In the genomic region with DNA sequence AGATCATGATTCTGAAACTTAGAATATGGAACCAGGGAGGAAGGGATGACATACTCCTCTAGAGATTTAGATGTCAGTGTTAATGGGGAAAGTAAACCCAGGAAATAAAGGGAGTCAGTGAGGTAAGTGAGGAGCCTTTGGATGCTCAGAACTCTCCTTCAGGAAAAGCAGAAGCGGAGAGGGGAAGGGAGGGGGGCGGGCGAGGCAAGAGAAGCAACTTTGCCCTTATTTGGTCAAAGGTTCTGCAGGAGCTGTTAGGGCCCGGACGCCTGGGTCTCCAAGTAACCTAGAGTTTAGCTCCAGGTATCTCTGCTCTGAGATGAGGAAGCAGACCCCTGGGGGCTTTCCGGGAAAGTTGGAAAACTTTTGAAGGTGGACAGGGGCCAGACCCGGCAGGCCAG, we compare ENCODE assay signal across 8 cellular contexts. TPM values are rescaled to one million over a fixed set of nuclear protein-coding genes. Genes with fewer than 3 reads are reported as not detected.
DNase-seq lines count a peak whose midpoint lies in the region; ATAC-seq and TF ChIP-seq lines count a peak whose summit lies in the region.

No MANE protein-coding gene starts in this region.

- peak overlapping the region; percentile 98 for H3K9ac ChIP-seq in DND-41 (ENCODE audit: low read depth, low read length)

- TF ChIP-seq CTCF in DND-41 (IDR thresholded peaks at IDR 0.05; ENCODE audit: borderline replicate concordance, extremely low read depth, low read length, poor library complexity, severe bottlenecking) (no peak), NB4 (IDR thresholded peaks at IDR 0.05; ENCODE audit: low read depth, low read length) (no peak)

- no peaks in the 10 kb centered on the region for H3K27me3 Mint-ChIP-seq in central memory CD8-positive, alpha-beta T cell
- H3K27me3 Mint-ChIP-seq in naive thymus-derived CD4-positive, alpha-beta T cell = peaks cover 0 to 2% (median 0%) of the 10 kb centered on the region in 5 donors

- H3K4me3 Mint-ChIP-seq in central memory CD8-positive, alpha-beta T cell = peak overlapping the region; percentile 94
- H3K4me3 Mint-ChIP-seq in naive thymus-derived CD4-positive, alpha-beta T cell = peak overlapping the region; percentile 92 to 100 (median 96)

- peaks cover 61% of the 10 kb centered on the region for H3K36me3 ChIP-seq in DND-41 (ENCODE audit: insufficient read depth, low read length)
- peaks cover 14 to 46% (median 16%) of the 10 kb centered on the region in 3 experiments for H3K36me3 ChIP-seq in naive thymus-derived CD4-positive, alpha-beta T cell (ENCODE audit: control insufficient read depth in 2 of 3, insufficient read depth in 3 of 3, low read length in 3 of 3)

- H3K27ac Mint-ChIP-seq in central memory CD8-positive, alpha-beta T cell (ENCODE audit: low read depth) = peak overlapping the region; percentile 77
- peak overlapping the region; percentile 70 to 98 (median 93) for H3K27ac Mint-ChIP-seq in naive thymus-derived CD4-positive, alpha-beta T cell

- H3K4me3 ChIP-seq in DND-41 (ENCODE audit: low read depth in 1 of 2, low read length in 2 of 2) = peak overlapping the region; percentile 72 to 91; a peak in 3 of 4 replicates
- peak overlapping the region; percentile 95 for H3K4me3 ChIP-seq in NB4 (ENCODE audit: low read depth, low read length)
- peak overlapping the region; percentile 98 for H3K4me3 ChIP-seq in naive thymus-derived CD4-positive, alpha-beta T cell (ENCODE audit: low read length)

- no peaks in the 10 kb centered on the region for H3K9me3 Mint-ChIP-seq in central memory CD8-positive, alpha-beta T cell
- H3K9me3 Mint-ChIP-seq in naive thymus-derived CD4-positive, alpha-beta T cell = peaks cover 0 to 5% (median 0%) of the 10 kb centered on the region in 11 donors

- H3K4me1 ChIP-seq in DND-41 (ENCODE audit: insufficient read depth, low read length) = peaks cover 74% of the 10 kb centered on the region
- peaks cover 46 to 54% of the 10 kb centered on the region in 2 donors for H3K4me1 ChIP-seq in naive thymus-derived CD4-positive, alpha-beta T cell (ENCODE audit: control insufficient read depth in 2 of 2, insufficient read depth in 2 of 2, low read length in 2 of 2)

- CTCF ChIA-PET in naive thymus-derived CD4-positive, alpha-beta T cell (lab: Charles Lee) = interaction anchor here (2.1 to 2.3 kb wide), 2 partner anchors 20 kb away, joined by 9 to 12 read pairs; partner anchors contain the start of gene SPAG7

- peak overlapping the region; percentile 97 for H3K4me2 ChIP-seq in DND-41 (ENCODE audit: insufficient read depth, low read length)

- H4K20me1 ChIP-seq in DND-41 (ENCODE audit: insufficient read depth, low read length) = peaks cover 51% of the 10 kb centered on the region

- H2AFZ ChIP-seq in DND-41 (ENCODE audit: low read depth, low read length) = no peak overlapping the region

- no peak for DNase-seq in DND-41
- DNase-seq in NB4 (ENCODE audit: low read depth) = peak; percentile 56
- no peak for DNase-seq in central memory CD8-positive, alpha-beta T cell (ENCODE audit: low spot score in 2 of 2)
- DNase-seq in naive thymus-derived CD4-positive, alpha-beta T cell = no peak
- no peak for DNase-seq in stimulated activated CD4-positive, alpha-beta T cell treated with anti-CD3 and anti-CD28 coated beads, Interleukin-2, amount 100 ng/mL, for 24 hours
- no peak for DNase-seq in SW480 (ENCODE audit: low spot score)

- peaks cover 57% of the 10 kb centered on the region for H3K36me3 Mint-ChIP-seq in central memory CD8-positive, alpha-beta T cell (ENCODE audit: insufficient read depth)
- H3K36me3 Mint-ChIP-seq in naive thymus-derived CD4-positive, alpha-beta T cell = peaks cover 5 to 51% (median 30%) of the 10 kb centered on the region in 5 donors

- peak overlapping the region; percentile 97 for H3K27ac ChIP-seq in DND-41 (ENCODE audit: low read length)
- peak overlapping the region; percentile 89 for H3K27ac ChIP-seq in naive thymus-derived CD4-positive, alpha-beta T cell (ENCODE audit: low read depth, low read length)

- peaks cover 66% of the 10 kb centered on the region for H3K4me1 Mint-ChIP-seq in central memory CD8-positive, alpha-beta T cell
- H3K4me1 Mint-ChIP-seq in naive thymus-derived CD4-positive, alpha-beta T cell = peaks cover 53 to 64% (median 62%) of the 10 kb centered on the region in 7 donors

- intact Hi-C loops in naive thymus-derived CD4-positive, alpha-beta T cell (cut with micrococcal nuclease) = loop anchor here (2.0 to 10.0 kb wide), 5 partner anchors 114 to 1708 kb away; partner anchors contain the start of genes MINK1 (in 2 of the 2), ZNF594 (in 2 of the 2), C17orf100 (in 1 of the 2) and MED31 (in 1 of the 2)

- H3K79me2 ChIP-seq in DND-41 (ENCODE audit: insufficient read depth, low read length) = peaks cover 74% of the 10 kb centered on the region

- ATAC-seq in DND-41 (ENCODE audit: insufficient read depth, low read depth) (no peak), HG03354 (IDR thresholded peaks at IDR 0.05; ENCODE audit: poor library complexity, severe bottlenecking, unreplicated experiment) (no peak), HG03565 (IDR thresholded peaks at IDR 0.05; ENCODE audit: unreplicated experiment) (no peak)
- no peak for ATAC-seq in central memory CD8-positive, alpha-beta T cell (replicated peaks; ENCODE audit: extremely low read depth, poor library complexity, severe bottlenecking)
- no peak for ATAC-seq in naive thymus-derived CD4-positive, alpha-beta T cell

- POLR2A ChIA-PET in naive thymus-derived CD4-positive, alpha-beta T cell (lab: Charles Lee) = interaction anchor here (0.6 to 13.0 kb wide), 12 partner anchors 8 to 235 kb away, joined by 3 to 278 read pairs (median 8); partner anchors contain the start of genes C17orf107, CAMTA2, INCA1 and KIF1C

- no peak for TF ChIP-seq POLR2A in NB4 (IDR thresholded peaks at IDR 0.05; ENCODE audit: extremely low read depth, insufficient read length)

- H3K9me3 ChIP-seq in DND-41 (ENCODE audit: insufficient read depth, low read length, severe bottlenecking) = no peaks in the 10 kb centered on the region
- no peaks in the 10 kb centered on the region for H3K9me3 ChIP-seq in naive thymus-derived CD4-positive, alpha-beta T cell (ENCODE audit: control insufficient read depth in 2 of 3, low read length in 3 of 3)

- no peaks in the 10 kb centered on the region for H3K27me3 ChIP-seq in DND-41 (ENCODE audit: insufficient read depth, low read length, poor library complexity)
- H3K27me3 ChIP-seq in naive thymus-derived CD4-positive, alpha-beta T cell (ENCODE audit: control insufficient read depth in 2 of 2, insufficient read depth in 2 of 2, low read length in 2 of 2) = no peaks in the 10 kb centered on the region

RNA-seq across cellular contexts. Expression of gene PFN1, which starts 1.3 kb away (rescaled TPM):
- 1,000 to 10,000 TPM in 1 of 5 experiments, 100 to 1,000 TPM in 4; 430 to 2,132 (median 445) TPM for total RNA-seq in naive thymus-derived CD4-positive, alpha-beta T cell
- polyA plus RNA-seq in naive thymus-derived CD4-positive, alpha-beta T cell = 1,000 to 10,000 TPM; 1,617 to 1,727 TPM

RNA-seq across cellular contexts. Expression of gene ENO3, which starts 3.9 kb away (rescaled TPM):
- total RNA-seq in naive thymus-derived CD4-positive, alpha-beta T cell = 10 to 100 TPM; 21.5 to 56.3 (median 31.8) TPM
- 1 to 10 TPM in 1 of 2 donors, under 1 TPM in 1; 0.87 to 1.8 TPM for polyA plus RNA-seq in naive thymus-derived CD4-positive, alpha-beta T cell

RNA-seq across cellular contexts. Expression of gene RNF167, which starts 6.9 kb away (rescaled TPM):
- 100 to 1,000 TPM in 4 of 5 experiments, 10 to 100 TPM in 1; 97.3 to 248 (median 148) TPM for total RNA-seq in naive thymus-derived CD4-positive, alpha-beta T cell
- 10 to 100 TPM; 25.3 to 28.0 TPM for polyA plus RNA-seq in naive thymus-derived CD4-positive, alpha-beta T cell

RNA-seq across cellular contexts. Expression of gene SLC25A11, which starts 7.2 kb away (rescaled TPM):
- 10 to 100 TPM; 27.0 to 82.6 (median 44.1) TPM for total RNA-seq in naive thymus-derived CD4-positive, alpha-beta T cell
- polyA plus RNA-seq in naive thymus-derived CD4-positive, alpha-beta T cell = 10 to 100 TPM; 57.8 to 86.8 TPM

RNA-seq across cellular contexts. Expression of gene GP1BA, which starts 14.9 kb away (rescaled TPM):
- 1 to 10 TPM in 1 of 5 experiments, not detected in 4; 1.6 TPM for total RNA-seq in naive thymus-derived CD4-positive, alpha-beta T cell
- not detected for polyA plus RNA-seq in naive thymus-derived CD4-positive, alpha-beta T cell
